1 cellular context compared by ENCODE assay signal in the genomic region with DNA sequence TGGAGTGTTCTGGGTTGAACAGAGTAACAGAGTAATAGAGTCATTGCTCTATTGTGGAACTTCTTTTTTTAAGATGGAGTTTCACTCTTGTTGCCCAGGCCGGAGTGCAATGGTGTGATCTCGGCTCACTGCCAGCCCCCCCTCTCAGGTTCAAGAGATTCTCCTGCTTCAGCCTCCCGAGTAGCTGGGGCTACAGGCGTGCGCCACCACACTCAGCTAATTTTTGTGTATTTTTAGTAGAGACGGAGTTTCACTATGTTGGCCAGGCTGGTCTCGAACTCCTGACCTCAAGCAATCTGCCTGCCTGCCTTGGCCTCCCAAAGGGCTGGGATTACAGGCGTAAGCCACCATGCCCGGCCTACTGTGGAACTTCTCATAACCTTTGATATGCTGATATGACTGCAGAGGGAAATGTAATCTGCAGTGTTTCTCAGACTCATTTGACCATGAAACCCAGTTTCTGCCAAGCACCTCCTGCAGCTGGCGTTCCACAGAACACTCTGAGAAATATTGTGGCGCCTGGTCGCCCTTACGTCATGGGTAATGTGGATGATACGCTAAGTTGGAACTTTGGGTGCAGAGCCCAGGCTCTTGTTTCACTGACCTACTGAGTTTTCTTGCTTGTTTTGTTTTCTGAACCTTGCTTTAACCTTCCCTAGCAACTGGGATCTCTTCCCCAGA.
TF ChIP-seq lines count a peak whose summit lies in the region.

No MANE protein-coding gene starts in this region.

TF ChIP-seq in GM12878, 131 proteins besides CTCF, POLR2A, EP300 and RAD21 (continued from another document and continues in another):
- TF ChIP-seq, protein P1, sequence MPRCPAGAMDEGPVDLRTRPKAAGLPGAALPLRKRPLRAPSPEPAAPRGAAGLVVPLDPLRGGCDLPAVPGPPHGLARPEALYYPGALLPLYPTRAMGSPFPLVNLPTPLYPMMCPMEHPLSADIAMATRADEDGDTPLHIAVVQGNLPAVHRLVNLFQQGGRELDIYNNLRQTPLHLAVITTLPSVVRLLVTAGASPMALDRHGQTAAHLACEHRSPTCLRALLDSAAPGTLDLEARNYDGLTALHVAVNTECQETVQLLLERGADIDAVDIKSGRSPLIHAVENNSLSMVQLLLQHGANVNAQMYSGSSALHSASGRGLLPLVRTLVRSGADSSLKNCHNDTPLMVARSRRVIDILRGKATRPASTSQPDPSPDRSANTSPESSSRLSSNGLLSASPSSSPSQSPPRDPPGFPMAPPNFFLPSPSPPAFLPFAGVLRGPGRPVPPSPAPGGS (IDR thresholded peaks at IDR 0.05; ENCODE audit: borderline replicate concordance, insufficient read depth, low read depth, low read length, poor library complexity, severe bottlenecking): peak; percentile 39
- no peak for TF ChIP-seq RBBP5 (conservative IDR thresholded peaks at IDR 0.05)
- TF ChIP-seq HCFC1 (IDR thresholded peaks at IDR 0.05; ENCODE audit: low read length): no peak
- TF ChIP-seq, protein P2, sequence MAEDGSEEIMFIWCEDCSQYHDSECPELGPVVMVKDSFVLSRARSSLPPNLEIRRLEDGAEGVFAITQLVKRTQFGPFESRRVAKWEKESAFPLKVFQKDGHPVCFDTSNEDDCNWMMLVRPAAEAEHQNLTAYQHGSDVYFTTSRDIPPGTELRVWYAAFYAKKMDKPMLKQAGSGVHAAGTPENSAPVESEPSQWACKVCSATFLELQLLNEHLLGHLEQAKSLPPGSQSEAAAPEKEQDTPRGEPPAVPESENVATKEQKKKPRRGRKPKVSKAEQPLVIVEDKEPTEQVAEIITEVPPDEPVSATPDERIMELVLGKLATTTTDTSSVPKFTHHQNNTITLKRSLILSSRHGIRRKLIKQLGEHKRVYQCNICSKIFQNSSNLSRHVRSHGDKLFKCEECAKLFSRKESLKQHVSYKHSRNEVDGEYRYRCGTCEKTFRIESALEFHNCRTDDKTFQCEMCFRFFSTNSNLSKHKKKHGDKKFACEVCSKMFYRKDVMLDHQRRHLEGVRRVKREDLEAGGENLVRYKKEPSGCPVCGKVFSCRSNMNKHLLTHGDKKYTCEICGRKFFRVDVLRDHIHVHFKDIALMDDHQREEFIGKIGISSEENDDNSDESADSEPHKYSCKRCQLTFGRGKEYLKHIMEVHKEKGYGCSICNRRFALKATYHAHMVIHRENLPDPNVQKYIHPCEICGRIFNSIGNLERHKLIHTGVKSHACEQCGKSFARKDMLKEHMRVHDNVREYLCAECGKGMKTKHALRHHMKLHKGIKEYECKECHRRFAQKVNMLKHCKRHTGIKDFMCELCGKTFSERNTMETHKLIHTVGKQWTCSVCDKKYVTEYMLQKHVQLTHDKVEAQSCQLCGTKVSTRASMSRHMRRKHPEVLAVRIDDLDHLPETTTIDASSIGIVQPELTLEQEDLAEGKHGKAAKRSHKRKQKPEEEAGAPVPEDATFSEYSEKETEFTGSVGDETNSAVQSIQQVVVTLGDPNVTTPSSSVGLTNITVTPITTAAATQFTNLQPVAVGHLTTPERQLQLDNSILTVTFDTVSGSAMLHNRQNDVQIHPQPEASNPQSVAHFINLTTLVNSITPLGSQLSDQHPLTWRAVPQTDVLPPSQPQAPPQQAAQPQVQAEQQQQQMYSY (CRISPR knock-in tag; IDR thresholded peaks at IDR 0.05): no peak
- TF ChIP-seq, protein P3, sequence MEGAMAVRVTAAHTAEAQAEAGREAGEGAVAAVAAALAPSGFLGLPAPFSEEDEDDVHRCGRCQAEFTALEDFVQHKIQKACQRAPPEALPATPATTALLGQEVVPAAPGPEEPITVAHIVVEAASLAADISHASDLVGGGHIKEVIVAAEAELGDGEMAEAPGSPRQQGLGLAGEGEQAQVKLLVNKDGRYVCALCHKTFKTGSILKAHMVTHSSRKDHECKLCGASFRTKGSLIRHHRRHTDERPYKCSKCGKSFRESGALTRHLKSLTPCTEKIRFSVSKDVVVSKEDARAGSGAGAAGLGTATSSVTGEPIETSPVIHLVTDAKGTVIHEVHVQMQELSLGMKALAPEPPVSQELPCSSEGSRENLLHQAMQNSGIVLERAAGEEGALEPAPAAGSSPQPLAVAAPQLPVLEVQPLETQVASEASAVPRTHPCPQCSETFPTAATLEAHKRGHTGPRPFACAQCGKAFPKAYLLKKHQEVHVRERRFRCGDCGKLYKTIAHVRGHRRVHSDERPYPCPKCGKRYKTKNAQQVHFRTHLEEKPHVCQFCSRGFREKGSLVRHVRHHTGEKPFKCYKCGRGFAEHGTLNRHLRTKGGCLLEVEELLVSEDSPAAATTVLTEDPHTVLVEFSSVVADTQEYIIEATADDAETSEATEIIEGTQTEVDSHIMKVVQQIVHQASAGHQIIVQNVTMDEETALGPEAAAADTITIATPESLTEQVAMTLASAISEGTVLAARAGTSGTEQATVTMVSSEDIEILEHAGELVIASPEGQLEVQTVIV (IDR thresholded peaks at IDR 0.05; ENCODE audit: borderline replicate concordance, partially characterized antibody): no peak
- TF ChIP-seq DPF2 (IDR thresholded peaks at IDR 0.05): no peak
- TF ChIP-seq MEF2A (IDR thresholded peaks at IDR 0.05; ENCODE audit: insufficient read depth, low read depth, low read length): no peak
- peak in 1 of 2 experiments; percentile 49; a peak in 1 of 4 replicates for TF ChIP-seq ETV6 (conservative IDR thresholded peaks at IDR 0.05 in 1 of 2, IDR thresholded peaks at IDR 0.05 in 1 of 2; ENCODE audit: borderline replicate concordance in 1 of 2, low read depth in 1 of 2)
- no peak for TF ChIP-seq JUND (IDR thresholded peaks at IDR 0.05; ENCODE audit: low read depth, low read length)
- 0 out of 2 replicates have a peak, but pooled peaks have one; percentile 30 for TF ChIP-seq PAX5 (IDR thresholded peaks at IDR 0.05; ENCODE audit: borderline replicate concordance, low read depth, low read length)
- no peak for TF ChIP-seq TCF7 (IDR thresholded peaks at IDR 0.05; ENCODE audit: borderline replicate concordance)
- no peak for TF ChIP-seq ZNF622 (IDR thresholded peaks at IDR 0.05)
- no peak for TF ChIP-seq RFX5 (IDR thresholded peaks at IDR 0.05; ENCODE audit: low read depth, low read length)
- peak; percentile 81 for TF ChIP-seq CREB1 (IDR thresholded peaks at IDR 0.05; ENCODE audit: low read depth)
- no peak for TF ChIP-seq GABPA (IDR thresholded peaks at IDR 0.05; ENCODE audit: low read depth)
- TF ChIP-seq, protein P4, sequence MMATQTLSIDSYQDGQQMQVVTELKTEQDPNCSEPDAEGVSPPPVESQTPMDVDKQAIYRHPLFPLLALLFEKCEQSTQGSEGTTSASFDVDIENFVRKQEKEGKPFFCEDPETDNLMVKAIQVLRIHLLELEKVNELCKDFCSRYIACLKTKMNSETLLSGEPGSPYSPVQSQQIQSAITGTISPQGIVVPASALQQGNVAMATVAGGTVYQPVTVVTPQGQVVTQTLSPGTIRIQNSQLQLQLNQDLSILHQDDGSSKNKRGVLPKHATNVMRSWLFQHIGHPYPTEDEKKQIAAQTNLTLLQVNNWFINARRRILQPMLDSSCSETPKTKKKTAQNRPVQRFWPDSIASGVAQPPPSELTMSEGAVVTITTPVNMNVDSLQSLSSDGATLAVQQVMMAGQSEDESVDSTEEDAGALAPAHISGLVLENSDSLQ (IDR thresholded peaks at IDR 0.05): no peak
- no peak for TF ChIP-seq ZNF384 (IDR thresholded peaks at IDR 0.05; ENCODE audit: borderline replicate concordance, low read depth, low read length)
- TF ChIP-seq RELA (IDR thresholded peaks at IDR 0.05; ENCODE audit: borderline replicate concordance, partially characterized antibody): no peak
- TF ChIP-seq, protein P5, sequence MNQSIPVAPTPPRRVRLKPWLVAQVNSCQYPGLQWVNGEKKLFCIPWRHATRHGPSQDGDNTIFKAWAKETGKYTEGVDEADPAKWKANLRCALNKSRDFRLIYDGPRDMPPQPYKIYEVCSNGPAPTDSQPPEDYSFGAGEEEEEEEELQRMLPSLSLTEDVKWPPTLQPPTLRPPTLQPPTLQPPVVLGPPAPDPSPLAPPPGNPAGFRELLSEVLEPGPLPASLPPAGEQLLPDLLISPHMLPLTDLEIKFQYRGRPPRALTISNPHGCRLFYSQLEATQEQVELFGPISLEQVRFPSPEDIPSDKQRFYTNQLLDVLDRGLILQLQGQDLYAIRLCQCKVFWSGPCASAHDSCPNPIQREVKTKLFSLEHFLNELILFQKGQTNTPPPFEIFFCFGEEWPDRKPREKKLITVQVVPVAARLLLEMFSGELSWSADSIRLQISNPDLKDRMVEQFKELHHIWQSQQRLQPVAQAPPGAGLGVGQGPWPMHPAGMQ (IDR thresholded peaks at IDR 0.05; ENCODE audit: borderline replicate concordance): no peak
- no peak for TF ChIP-seq CHD1 (IDR thresholded peaks at IDR 0.05; ENCODE audit: low read depth, low read length)
- TF ChIP-seq, protein P6, sequence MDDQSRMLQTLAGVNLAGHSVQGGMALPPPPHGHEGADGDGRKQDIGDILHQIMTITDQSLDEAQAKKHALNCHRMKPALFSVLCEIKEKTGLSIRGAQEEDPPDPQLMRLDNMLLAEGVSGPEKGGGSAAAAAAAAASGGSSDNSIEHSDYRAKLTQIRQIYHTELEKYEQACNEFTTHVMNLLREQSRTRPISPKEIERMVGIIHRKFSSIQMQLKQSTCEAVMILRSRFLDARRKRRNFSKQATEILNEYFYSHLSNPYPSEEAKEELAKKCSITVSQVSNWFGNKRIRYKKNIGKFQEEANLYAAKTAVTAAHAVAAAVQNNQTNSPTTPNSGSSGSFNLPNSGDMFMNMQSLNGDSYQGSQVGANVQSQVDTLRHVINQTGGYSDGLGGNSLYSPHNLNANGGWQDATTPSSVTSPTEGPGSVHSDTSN (IDR thresholded peaks at IDR 0.05; ENCODE audit: insufficient replicate concordance, low read depth, low read length): no peak
- TF ChIP-seq NFYA (IDR thresholded peaks at IDR 0.05; ENCODE audit: borderline replicate concordance, low read depth, low read length): no peak
- no peak for TF ChIP-seq MTA2 (IDR thresholded peaks at IDR 0.05; ENCODE audit: low read depth)
- no peak for TF ChIP-seq BACH1 (IDR thresholded peaks at IDR 0.05; ENCODE audit: borderline replicate concordance)
- TF ChIP-seq, protein P7, sequence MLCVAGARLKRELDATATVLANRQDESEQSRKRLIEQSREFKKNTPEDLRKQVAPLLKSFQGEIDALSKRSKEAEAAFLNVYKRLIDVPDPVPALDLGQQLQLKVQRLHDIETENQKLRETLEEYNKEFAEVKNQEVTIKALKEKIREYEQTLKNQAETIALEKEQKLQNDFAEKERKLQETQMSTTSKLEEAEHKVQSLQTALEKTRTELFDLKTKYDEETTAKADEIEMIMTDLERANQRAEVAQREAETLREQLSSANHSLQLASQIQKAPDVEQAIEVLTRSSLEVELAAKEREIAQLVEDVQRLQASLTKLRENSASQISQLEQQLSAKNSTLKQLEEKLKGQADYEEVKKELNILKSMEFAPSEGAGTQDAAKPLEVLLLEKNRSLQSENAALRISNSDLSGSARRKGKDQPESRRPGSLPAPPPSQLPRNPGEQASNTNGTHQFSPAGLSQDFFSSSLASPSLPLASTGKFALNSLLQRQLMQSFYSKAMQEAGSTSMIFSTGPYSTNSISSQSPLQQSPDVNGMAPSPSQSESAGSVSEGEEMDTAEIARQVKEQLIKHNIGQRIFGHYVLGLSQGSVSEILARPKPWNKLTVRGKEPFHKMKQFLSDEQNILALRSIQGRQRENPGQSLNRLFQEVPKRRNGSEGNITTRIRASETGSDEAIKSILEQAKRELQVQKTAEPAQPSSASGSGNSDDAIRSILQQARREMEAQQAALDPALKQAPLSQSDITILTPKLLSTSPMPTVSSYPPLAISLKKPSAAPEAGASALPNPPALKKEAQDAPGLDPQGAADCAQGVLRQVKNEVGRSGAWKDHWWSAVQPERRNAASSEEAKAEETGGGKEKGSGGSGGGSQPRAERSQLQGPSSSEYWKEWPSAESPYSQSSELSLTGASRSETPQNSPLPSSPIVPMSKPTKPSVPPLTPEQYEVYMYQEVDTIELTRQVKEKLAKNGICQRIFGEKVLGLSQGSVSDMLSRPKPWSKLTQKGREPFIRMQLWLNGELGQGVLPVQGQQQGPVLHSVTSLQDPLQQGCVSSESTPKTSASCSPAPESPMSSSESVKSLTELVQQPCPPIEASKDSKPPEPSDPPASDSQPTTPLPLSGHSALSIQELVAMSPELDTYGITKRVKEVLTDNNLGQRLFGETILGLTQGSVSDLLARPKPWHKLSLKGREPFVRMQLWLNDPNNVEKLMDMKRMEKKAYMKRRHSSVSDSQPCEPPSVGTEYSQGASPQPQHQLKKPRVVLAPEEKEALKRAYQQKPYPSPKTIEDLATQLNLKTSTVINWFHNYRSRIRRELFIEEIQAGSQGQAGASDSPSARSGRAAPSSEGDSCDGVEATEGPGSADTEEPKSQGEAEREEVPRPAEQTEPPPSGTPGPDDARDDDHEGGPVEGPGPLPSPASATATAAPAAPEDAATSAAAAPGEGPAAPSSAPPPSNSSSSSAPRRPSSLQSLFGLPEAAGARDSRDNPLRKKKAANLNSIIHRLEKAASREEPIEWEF (IDR thresholded peaks at IDR 0.05; ENCODE audit: insufficient replicate concordance, low read depth, low read length): no peak
- no peak for TF ChIP-seq MYC (IDR thresholded peaks at IDR 0.05; ENCODE audit: insufficient read depth, insufficient read length, insufficient replicate concordance, low read length, severe bottlenecking)
- no peak for TF ChIP-seq SIN3A (IDR thresholded peaks at IDR 0.05; ENCODE audit: low read depth, low read length)
- no peak for TF ChIP-seq SREBF2 (IDR thresholded peaks at IDR 0.05; ENCODE audit: low read length)
- no peak for TF ChIP-seq CHD4 (IDR thresholded peaks at IDR 0.05)
- TF ChIP-seq, protein P8, sequence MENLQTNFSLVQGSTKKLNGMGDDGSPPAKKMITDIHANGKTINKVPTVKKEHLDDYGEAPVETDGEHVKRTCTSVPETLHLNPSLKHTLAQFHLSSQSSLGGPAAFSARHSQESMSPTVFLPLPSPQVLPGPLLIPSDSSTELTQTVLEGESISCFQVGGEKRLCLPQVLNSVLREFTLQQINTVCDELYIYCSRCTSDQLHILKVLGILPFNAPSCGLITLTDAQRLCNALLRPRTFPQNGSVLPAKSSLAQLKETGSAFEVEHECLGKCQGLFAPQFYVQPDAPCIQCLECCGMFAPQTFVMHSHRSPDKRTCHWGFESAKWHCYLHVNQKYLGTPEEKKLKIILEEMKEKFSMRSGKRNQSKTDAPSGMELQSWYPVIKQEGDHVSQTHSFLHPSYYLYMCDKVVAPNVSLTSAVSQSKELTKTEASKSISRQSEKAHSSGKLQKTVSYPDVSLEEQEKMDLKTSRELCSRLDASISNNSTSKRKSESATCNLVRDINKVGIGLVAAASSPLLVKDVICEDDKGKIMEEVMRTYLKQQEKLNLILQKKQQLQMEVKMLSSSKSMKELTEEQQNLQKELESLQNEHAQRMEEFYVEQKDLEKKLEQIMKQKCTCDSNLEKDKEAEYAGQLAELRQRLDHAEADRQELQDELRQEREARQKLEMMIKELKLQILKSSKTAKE (IDR thresholded peaks at IDR 0.05; ENCODE audit: low read depth, poor library complexity, severe bottlenecking): no peak
- TF ChIP-seq TCF12 (IDR thresholded peaks at IDR 0.05; ENCODE audit: low read depth, low read length): peak; percentile 84
- no peak for TF ChIP-seq ZNF207 (IDR thresholded peaks at IDR 0.05; ENCODE audit: borderline replicate concordance)
- TF ChIP-seq STAT1 (conservative IDR thresholded peaks at IDR 0.05): no peak
- no peak for TF ChIP-seq HDGF (IDR thresholded peaks at IDR 0.05)
- no peak for TF ChIP-seq KAT2A (conservative IDR thresholded peaks at IDR 0.05; ENCODE audit: control insufficient read depth, low read depth, low read length)
- TF ChIP-seq, protein P9, sequence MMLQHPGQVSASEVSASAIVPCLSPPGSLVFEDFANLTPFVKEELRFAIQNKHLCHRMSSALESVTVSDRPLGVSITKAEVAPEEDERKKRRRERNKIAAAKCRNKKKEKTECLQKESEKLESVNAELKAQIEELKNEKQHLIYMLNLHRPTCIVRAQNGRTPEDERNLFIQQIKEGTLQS (IDR thresholded peaks at IDR 0.05; ENCODE audit: borderline replicate concordance, extremely low read depth, low read depth, low read length): no peak
- no peak for TF ChIP-seq PML (IDR thresholded peaks at IDR 0.05; ENCODE audit: low read length)
- TF ChIP-seq NFIC (IDR thresholded peaks at IDR 0.05; ENCODE audit: low read depth, low read length): 0 out of 2 replicates have a peak, but pooled peaks have one; percentile 16
